ENCODE assay signal across 6 cellular contexts in genomic region chr19:55635334-55635717, GRCh38. TPM values are rescaled to one million over a fixed set of nuclear protein-coding genes. Genes with fewer than 3 reads are reported as not detected.
DNase-seq lines count a peak whose midpoint lies in the region; ATAC-seq and TF ChIP-seq lines count a peak whose summit lies in the region.

No MANE protein-coding gene starts in this region.

- no peaks in the 10 kb centered on the region for H3K9me3 ChIP-seq in BLaER1
- H3K9me3 ChIP-seq in liver (ENCODE audit: control insufficient read depth in 4 of 4, low read length in 3 of 4), result no peaks in the 10 kb centered on the region

- H3K9ac ChIP-seq in BLaER1, result peak overlapping the region; percentile 97
- H3K9ac ChIP-seq in liver (ENCODE audit: low read depth in 1 of 2, low read length in 2 of 2), result peak overlapping the region; percentile 93 to 99

- CTCF ChIA-PET in activated CD8-positive, alpha-beta T cell treated with anti-CD3 and anti-CD28 coated beads for 36 hours (lab: Charles Lee), result interaction anchor here (1.7 to 6.2 kb wide), 4 partner anchors 9 to 29 kb away, joined by 8 to 45 read pairs (median 18); partner anchors contain the start of genes CCDC106, U2AF2 and ZNF865

- H3K4me1 Mint-ChIP-seq in activated CD8-positive, alpha-beta T cell treated with anti-CD3 and anti-CD28 coated beads for 36 hours (ENCODE audit: low read depth), result peaks cover 53% of the 10 kb centered on the region

- ATAC-seq in activated CD8-positive, alpha-beta T cell treated with anti-CD3 and anti-CD28 coated beads for 36 hours, result no peak
- ATAC-seq in HG03457 (IDR thresholded peaks at IDR 0.05; ENCODE audit: unreplicated experiment) (no peak), HG03039 (IDR thresholded peaks at IDR 0.05; ENCODE audit: unreplicated experiment) (no peak), GM21576 (IDR thresholded peaks at IDR 0.05; ENCODE audit: unreplicated experiment) (no peak)

- H3K27ac ChIP-seq in BLaER1, result peak overlapping the region; percentile 96
- H3K27ac ChIP-seq in liver (ENCODE audit: low read depth in 1 of 2, low read length in 2 of 2), result peak overlapping the region; percentile 91 to 97

- H3K4me3 Mint-ChIP-seq in activated CD8-positive, alpha-beta T cell treated with anti-CD3 and anti-CD28 coated beads for 36 hours, result peak overlapping the region; percentile 99

- 5% methylated on average over 9 of the region's 9 CpGs for WGBS in liver

- H3K36me3 ChIP-seq in BLaER1 (peaks cover 7% of the 10 kb centered on the region), liver (ENCODE audit: control insufficient read depth in 4 of 4, insufficient read depth in 3 of 4, low read depth in 1 of 4, low read length in 3 of 4) (no peaks in the 10 kb centered on the region)

- H4K20me1 ChIP-seq in BLaER1, result no peaks in the 10 kb centered on the region

- no peaks in the 10 kb centered on the region for H3K27me3 Mint-ChIP-seq in activated CD8-positive, alpha-beta T cell treated with anti-CD3 and anti-CD28 coated beads for 36 hours

- H3K4me1 ChIP-seq in BLaER1 (peaks cover 82% of the 10 kb centered on the region), liver (ENCODE audit: control insufficient read depth in 4 of 4, insufficient read depth in 4 of 4, low read length in 3 of 4) (peaks cover 16 to 51% (median 32%) of the 10 kb centered on the region in 4 donors)

- H3K4me2 ChIP-seq in BLaER1, result peak overlapping the region; percentile 97

- H3K4me3 ChIP-seq in BLaER1 (peak overlapping the region; percentile 89), liver (ENCODE audit: low read depth in 1 of 3, low read length in 3 of 3) (peak overlapping the region; percentile 67 to 100 (median 98))

- POLR2A ChIA-PET in activated CD8-positive, alpha-beta T cell treated with anti-CD3 and anti-CD28 coated beads for 36 hours (lab: Charles Lee), result interaction anchor here (0.6 to 1.3 kb wide), 5 partner anchors 12 to 121 kb away, joined by 3 to 5 read pairs (median 3); partner anchors contain the start of genes CCDC106 and ZNF579

- TF ChIP-seq CTCF in activated CD8-positive, alpha-beta T cell treated with anti-CD3 and anti-CD28 coated beads for 36 hours (IDR thresholded peaks at IDR 0.05), result no peak
- TF ChIP-seq CTCF in liver (IDR thresholded peaks at IDR 0.05; ENCODE audit: low read depth, low read length, missing input control), result no peak

- H3K27me3 ChIP-seq in BLaER1 (no peaks in the 10 kb centered on the region; the same call in 1 of the 2 replicates), liver (ENCODE audit: control insufficient read depth in 4 of 4, insufficient read depth in 4 of 4, low read length in 3 of 4) (no peaks in the 10 kb centered on the region)

- H3K9me3 Mint-ChIP-seq in activated CD8-positive, alpha-beta T cell treated with anti-CD3 and anti-CD28 coated beads for 36 hours, result peaks cover 4% of the 10 kb centered on the region

- DNase-seq in activated CD8-positive, alpha-beta T cell treated with anti-CD3 and anti-CD28 coated beads for 36 hours, result no peak

- H3K27ac Mint-ChIP-seq in activated CD8-positive, alpha-beta T cell treated with anti-CD3 and anti-CD28 coated beads for 36 hours, result peak overlapping the region; percentile 100

- TF ChIP-seq RAD21 in liver (IDR thresholded peaks at IDR 0.05), result no peak

- intact Hi-C loops in activated CD8-positive, alpha-beta T cell treated with anti-CD3 and anti-CD28 coated beads for 36 hours (cut with micrococcal nuclease), result no loop called here

- peaks cover 44% of the 10 kb centered on the region for H3K36me3 Mint-ChIP-seq in activated CD8-positive, alpha-beta T cell treated with anti-CD3 and anti-CD28 coated beads for 36 hours (ENCODE audit: low read depth)

TF ChIP-seq in liver, 16 proteins besides CTCF, POLR2A, EP300 and RAD21:
- no peak for TF ChIP-seq ATF3 (IDR thresholded peaks at IDR 0.05)
- TF ChIP-seq JUND (IDR thresholded peaks at IDR 0.05), result no peak
- TF ChIP-seq HNF4A (conservative IDR thresholded peaks at IDR 0.05), result peak in 1 of 2 donors; percentile 5
- no peak for TF ChIP-seq GABPA (IDR thresholded peaks at IDR 0.05 in 1 of 2, conservative IDR thresholded peaks at IDR 0.05 in 1 of 2)
- no peak for TF ChIP-seq FOXA1 (IDR thresholded peaks at IDR 0.05)
- TF ChIP-seq, protein P1, sequence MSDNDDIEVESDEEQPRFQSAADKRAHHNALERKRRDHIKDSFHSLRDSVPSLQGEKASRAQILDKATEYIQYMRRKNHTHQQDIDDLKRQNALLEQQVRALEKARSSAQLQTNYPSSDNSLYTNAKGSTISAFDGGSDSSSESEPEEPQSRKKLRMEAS (IDR thresholded peaks at IDR 0.05), result no peak

RNA-seq across cellular contexts. Expression of gene ZNF580, which starts 5.5 kb away (rescaled TPM):
- 10 to 100 TPM; 24.8 to 26.2 TPM for total RNA-seq in activated CD8-positive, alpha-beta T cell treated with anti-CD3 and anti-CD28 coated beads for 36 hours
- 1 to 10 TPM; 2.6 to 5.0 TPM for total RNA-seq in liver
- polyA plus RNA-seq in liver, result 1 to 10 TPM; 5.1 to 5.2 TPM

RNA-seq across cellular contexts. Expression of gene ZNF581, which starts 8.1 kb away (rescaled TPM):
- 10 to 100 TPM; 30.4 to 34.5 TPM for total RNA-seq in activated CD8-positive, alpha-beta T cell treated with anti-CD3 and anti-CD28 coated beads for 36 hours
- total RNA-seq in liver, result 1 to 10 TPM; 2.1 to 7.3 TPM
- polyA plus RNA-seq in liver, result 1 to 10 TPM; 4.8 to 5.6 TPM

RNA-seq across cellular contexts. Expression of gene ZNF784, which starts 11.0 kb away (rescaled TPM):
- total RNA-seq in activated CD8-positive, alpha-beta T cell treated with anti-CD3 and anti-CD28 coated beads for 36 hours, result 1 to 10 TPM; 3.6 to 3.7 TPM
- total RNA-seq in liver, result 1 to 10 TPM; 3.9 to 6.0 TPM
- polyA plus RNA-seq in liver, result 1 to 10 TPM in 1 of 2 donors, under 1 TPM in 1; 0.79 to 3.6 TPM

RNA-seq across cellular contexts. Expression of gene CCDC106, which starts 12.7 kb away (rescaled TPM):
- 10 to 100 TPM in 1 of 2 experiments, 1 to 10 TPM in 1; 8.8 to 11.2 TPM for total RNA-seq in activated CD8-positive, alpha-beta T cell treated with anti-CD3 and anti-CD28 coated beads for 36 hours
- 1 to 10 TPM; 3.6 to 5.6 TPM for total RNA-seq in liver
- 10 to 100 TPM in 1 of 2 donors, 1 to 10 TPM in 1; 6.1 to 13.5 TPM for polyA plus RNA-seq in liver

RNA-seq across cellular contexts. Expression of gene U2AF2, which starts 19.5 kb away (rescaled TPM):
- 100 to 1,000 TPM; 304 to 306 TPM for total RNA-seq in activated CD8-positive, alpha-beta T cell treated with anti-CD3 and anti-CD28 coated beads for 36 hours
- 10 to 100 TPM; 49.4 to 66.6 TPM for total RNA-seq in liver
- polyA plus RNA-seq in liver, result 10 to 100 TPM in 1 of 2 donors, 1 to 10 TPM in 1; 8.6 to 53.1 TPM

Comparison
In these comparisons a context has a peak if more than half of its experiments do, and no peak if none do; other contexts are left out.
1. RNA of gene ZNF580, which starts 5.5 kb away (total RNA-seq): 24.8 to 26.2 TPM in activated CD8-positive, alpha-beta T cell treated with anti-CD3 and anti-CD28 coated beads for 36 hours; 2.6 to 5.0 TPM in liver; every median in the first group is over 4 times any median in the second.